29 cellular contexts compared by ENCODE assay signal in the genomic region with DNA sequence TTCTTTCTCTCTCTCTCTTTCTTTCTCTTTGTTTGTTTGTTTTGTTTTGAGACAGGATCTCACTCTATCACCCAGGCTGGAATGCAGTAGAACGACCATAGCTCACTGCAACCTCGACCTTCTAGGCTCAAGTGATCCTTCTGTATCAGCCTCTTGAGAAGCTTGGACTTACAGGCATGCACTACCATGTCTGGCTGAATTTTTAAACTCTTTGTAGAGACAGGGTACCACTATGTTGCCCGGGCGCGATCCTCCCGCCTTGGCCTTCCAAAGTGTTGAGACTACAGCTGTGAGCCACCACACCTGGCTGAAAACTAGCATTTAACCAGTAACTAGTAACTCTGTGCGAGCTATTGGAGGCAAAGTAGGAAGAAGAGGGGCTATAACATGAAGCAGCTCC.
"Had no signal": no experiment of that assay in that cellular context is flagged by ENCODE, and none has a peak within 500 bp of the region (broad histone marks: within the 10 kb centered on the region; RNA-seq: fewer than 3 reads in every experiment).

No MANE protein-coding gene starts in this region.

- H3K4me1 ChIP-seq: ascending aorta, Peyer's patch had no signal

- H3K27me3 ChIP-seq: ascending aorta, cardiac muscle cell, Peyer's patch had no signal

- H3K36me3 ChIP-seq: Peyer's patch had no signal

- H3K4me3 ChIP-seq: ascending aorta, cardiac muscle cell, Peyer's patch had no signal

- DNase-seq: activated CD4-positive, alpha-beta T cell treated with anti-CD3 and anti-CD28 coated beads, Interleukin-2, amount 10 ng/mL, durations not matched to agents 7 days and 5 days; activated CD4-positive, alpha-beta T cell treated with anti-CD3 and anti-CD28 coated beads, Interleukin-2, amount 50 U/mL, for 48 hours; activated CD4-positive, CD25-positive, alpha-beta regulatory T cell; activated CD8-positive, alpha-beta T cell treated with anti-CD3 and anti-CD28 coated beads, Interleukin-2, amount 10 ng/mL, durations not matched to agents 7 days and 5 days; activated gamma-delta T cell; activated naive CD4-positive, alpha-beta T cell treated with Interleukin-2 at 50 U/mL for 16 hours; activated naive CD8-positive, alpha-beta T cell treated with anti-CD3 and anti-CD28 coated beads, Interleukin-2, amount 10 ng/mL, durations not matched to agents 7 days and 5 days; activated T-cell treated with anti-CD3 and anti-CD28 coated beads, Interleukin-2, amount 50 U/mL, for 24 hours; amygdala; Karpas-422; KBM-7; NCI-H1048; NCI-H1105 treated with DMSO at 0.1 percent for 48 hours; NCI-H1436; NCI-H1694; NCI-H1930; NCI-H2081 treated with DMSO at 0.1 percent for 48 hours; NCI-H345; NCI-H524 treated with DMSO at 0.1 percent for 48 hours; PC-3; Peyer's patch; RPMI8226; SW 1271; T-helper 1 cell; T-helper 2 cell; T-helper 9 cell had no signal

- H3K27ac ChIP-seq: ascending aorta, cardiac muscle cell, Peyer's patch, VCaP had no signal

- ATAC-seq: activated CD8-positive, alpha-beta T cell treated with anti-CD3 and anti-CD28 coated beads, Interleukin-2, amount 10 ng/mL, durations not matched to agents 7 days and 5 days; PC-3 had no signal

- H3K9me3 ChIP-seq: ascending aorta, Peyer's patch had no signal
